ENCODE assay signal across 1 cellular context in the genomic region with DNA sequence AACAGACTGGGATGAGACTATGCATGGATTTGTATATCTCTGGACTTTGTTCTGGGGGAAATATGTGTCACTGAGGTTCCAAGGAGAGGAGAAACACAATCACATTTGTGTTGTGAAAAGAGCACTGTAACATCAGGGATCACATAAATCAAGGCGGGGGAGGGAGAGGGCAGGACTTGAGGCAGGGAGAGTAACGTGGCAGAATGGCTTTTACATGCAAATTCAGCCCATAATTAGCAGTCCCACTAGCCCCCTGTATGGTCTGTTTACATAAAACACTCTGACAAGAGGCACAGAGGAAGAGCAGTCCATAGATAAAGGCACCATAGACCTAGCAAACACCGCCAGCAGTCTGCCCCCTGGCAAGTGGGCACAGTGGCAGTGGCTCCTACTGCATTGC.
TF ChIP-seq lines count a peak whose summit lies in the region.

No MANE protein-coding gene starts in this region.

TF ChIP-seq in WTC11, 78 proteins besides CTCF, POLR2A, EP300 and RAD21 (continued from another document):
- TF ChIP-seq, protein P1, sequence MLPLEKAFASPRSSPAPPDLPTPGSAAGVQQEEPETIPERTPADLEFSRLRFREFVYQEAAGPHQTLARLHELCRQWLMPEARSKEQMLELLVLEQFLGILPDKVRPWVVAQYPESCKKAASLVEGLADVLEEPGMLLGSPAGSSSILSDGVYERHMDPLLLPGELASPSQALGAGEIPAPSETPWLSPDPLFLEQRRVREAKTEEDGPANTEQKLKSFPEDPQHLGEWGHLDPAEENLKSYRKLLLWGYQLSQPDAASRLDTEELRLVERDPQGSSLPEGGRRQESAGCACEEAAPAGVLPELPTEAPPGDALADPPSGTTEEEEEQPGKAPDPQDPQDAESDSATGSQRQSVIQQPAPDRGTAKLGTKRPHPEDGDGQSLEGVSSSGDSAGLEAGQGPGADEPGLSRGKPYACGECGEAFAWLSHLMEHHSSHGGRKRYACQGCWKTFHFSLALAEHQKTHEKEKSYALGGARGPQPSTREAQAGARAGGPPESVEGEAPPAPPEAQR (CRISPR knock-in tag; IDR thresholded peaks at IDR 0.05), result no peak
- no peak for TF ChIP-seq NR3C1 (CRISPR knock-in tag; conservative IDR thresholded peaks at IDR 0.05; ENCODE audit: low read depth)
- TF ChIP-seq MYBL2 (CRISPR knock-in tag; IDR thresholded peaks at IDR 0.05), result no peak
- TF ChIP-seq, protein P2, sequence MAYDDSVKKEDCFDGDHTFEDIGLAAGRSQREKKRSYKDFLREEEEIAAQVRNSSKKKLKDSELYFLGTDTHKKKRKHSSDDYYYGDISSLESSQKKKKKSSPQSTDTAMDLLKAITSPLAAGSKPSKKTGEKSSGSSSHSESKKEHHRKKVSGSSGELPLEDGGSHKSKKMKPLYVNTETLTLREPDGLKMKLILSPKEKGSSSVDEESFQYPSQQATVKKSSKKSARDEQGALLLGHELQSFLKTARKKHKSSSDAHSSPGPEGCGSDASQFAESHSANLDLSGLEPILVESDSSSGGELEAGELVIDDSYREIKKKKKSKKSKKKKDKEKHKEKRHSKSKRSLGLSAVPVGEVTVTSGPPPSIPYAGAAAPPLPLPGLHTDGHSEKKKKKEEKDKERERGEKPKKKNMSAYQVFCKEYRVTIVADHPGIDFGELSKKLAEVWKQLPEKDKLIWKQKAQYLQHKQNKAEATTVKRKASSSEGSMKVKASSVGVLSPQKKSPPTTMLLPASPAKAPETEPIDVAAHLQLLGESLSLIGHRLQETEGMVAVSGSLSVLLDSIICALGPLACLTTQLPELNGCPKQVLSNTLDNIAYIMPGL (CRISPR knock-in tag; IDR thresholded peaks at IDR 0.05), result no peak
- TF ChIP-seq ZNF219 (CRISPR knock-in tag; IDR thresholded peaks at IDR 0.05; ENCODE audit: borderline replicate concordance), result no peak
- TF ChIP-seq, protein P3, sequence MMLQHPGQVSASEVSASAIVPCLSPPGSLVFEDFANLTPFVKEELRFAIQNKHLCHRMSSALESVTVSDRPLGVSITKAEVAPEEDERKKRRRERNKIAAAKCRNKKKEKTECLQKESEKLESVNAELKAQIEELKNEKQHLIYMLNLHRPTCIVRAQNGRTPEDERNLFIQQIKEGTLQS (CRISPR knock-in tag; conservative IDR thresholded peaks at IDR 0.05), result no peak
- no peak for TF ChIP-seq SOX15 (CRISPR knock-in tag; IDR thresholded peaks at IDR 0.05)
- no peak for TF ChIP-seq SMAD4 (CRISPR knock-in tag; IDR thresholded peaks at IDR 0.05)
- TF ChIP-seq IRF2 (CRISPR knock-in tag; IDR thresholded peaks at IDR 0.05; ENCODE audit: borderline replicate concordance, low read depth), result no peak
- TF ChIP-seq, protein P4, sequence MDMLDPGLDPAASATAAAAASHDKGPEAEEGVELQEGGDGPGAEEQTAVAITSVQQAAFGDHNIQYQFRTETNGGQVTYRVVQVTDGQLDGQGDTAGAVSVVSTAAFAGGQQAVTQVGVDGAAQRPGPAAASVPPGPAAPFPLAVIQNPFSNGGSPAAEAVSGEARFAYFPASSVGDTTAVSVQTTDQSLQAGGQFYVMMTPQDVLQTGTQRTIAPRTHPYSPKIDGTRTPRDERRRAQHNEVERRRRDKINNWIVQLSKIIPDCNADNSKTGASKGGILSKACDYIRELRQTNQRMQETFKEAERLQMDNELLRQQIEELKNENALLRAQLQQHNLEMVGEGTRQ (CRISPR knock-in tag; IDR thresholded peaks at IDR 0.05), result no peak
